ENCODE assay signal across 2 cellular contexts in the genomic region with DNA sequence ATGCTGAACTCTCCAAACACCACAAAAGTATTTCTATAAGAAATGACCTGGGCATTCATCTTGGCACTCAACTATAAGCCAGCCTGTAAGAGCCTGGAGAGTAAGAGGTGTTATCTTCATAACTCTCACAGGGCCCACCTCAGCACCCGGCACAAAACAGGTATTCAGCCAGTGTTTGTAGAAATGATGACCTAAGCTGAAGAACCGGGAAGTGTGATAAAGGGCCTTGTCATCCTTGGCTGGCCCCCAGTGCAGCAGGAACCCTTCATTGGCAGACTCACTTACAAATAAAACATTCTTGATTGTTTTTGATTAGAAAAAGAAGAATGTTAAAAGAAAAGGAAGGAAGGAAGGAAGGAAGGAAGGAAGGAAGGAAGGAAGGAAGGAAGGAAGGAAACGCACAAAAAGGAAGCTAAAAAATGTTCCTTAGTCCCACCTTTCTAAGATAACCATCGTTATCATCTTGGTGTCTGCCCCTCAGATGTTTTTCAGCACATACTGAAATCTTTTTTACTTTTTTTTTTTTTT.
A peak's percentile ranks its signal among the peaks of the same experiment; 100 is the strongest.
TF ChIP-seq lines count a peak whose summit lies in the region.

No MANE protein-coding gene starts in this region.

TF ChIP-seq in HEK293, 187 proteins besides CTCF, POLR2A, EP300 and RAD21 (continued from another document):
- 0 out of 2 replicates have a peak, but pooled peaks have one; percentile 28 for TF ChIP-seq ZNF692 (tag by site-specific recombination; IDR thresholded peaks at IDR 0.05)
- TF ChIP-seq, protein P1, sequence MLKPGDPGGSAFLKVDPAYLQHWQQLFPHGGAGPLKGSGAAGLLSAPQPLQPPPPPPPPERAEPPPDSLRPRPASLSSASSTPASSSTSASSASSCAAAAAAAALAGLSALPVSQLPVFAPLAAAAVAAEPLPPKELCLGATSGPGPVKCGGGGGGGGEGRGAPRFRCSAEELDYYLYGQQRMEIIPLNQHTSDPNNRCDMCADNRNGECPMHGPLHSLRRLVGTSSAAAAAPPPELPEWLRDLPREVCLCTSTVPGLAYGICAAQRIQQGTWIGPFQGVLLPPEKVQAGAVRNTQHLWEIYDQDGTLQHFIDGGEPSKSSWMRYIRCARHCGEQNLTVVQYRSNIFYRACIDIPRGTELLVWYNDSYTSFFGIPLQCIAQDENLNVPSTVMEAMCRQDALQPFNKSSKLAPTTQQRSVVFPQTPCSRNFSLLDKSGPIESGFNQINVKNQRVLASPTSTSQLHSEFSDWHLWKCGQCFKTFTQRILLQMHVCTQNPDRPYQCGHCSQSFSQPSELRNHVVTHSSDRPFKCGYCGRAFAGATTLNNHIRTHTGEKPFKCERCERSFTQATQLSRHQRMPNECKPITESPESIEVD (tag by site-specific recombination; IDR thresholded peaks at IDR 0.05), result no peak
- no peak for TF ChIP-seq SALL2 (tag by site-specific recombination; IDR thresholded peaks at IDR 0.05; ENCODE audit: borderline replicate concordance)

TF ChIP-seq in GM12878, 131 proteins besides CTCF, POLR2A, EP300 and RAD21:
- TF ChIP-seq IRF5 (IDR thresholded peaks at IDR 0.05; ENCODE audit: borderline replicate concordance) (no peak), CBFB (IDR thresholded peaks at IDR 0.05; ENCODE audit: low read depth) (no peak), SREBF1 (IDR thresholded peaks at IDR 0.05; ENCODE audit: low read length) (no peak), KLF5 (IDR thresholded peaks at IDR 0.05; ENCODE audit: partially characterized antibody) (no peak), ZNF622 (IDR thresholded peaks at IDR 0.05) (no peak), FOXK2 (IDR thresholded peaks at IDR 0.05) (no peak), CBX5 (IDR thresholded peaks at IDR 0.05; ENCODE audit: low read depth) (no peak), JUND (IDR thresholded peaks at IDR 0.05; ENCODE audit: low read depth, low read length) (no peak), PAX5 (IDR thresholded peaks at IDR 0.05; ENCODE audit: borderline replicate concordance, low read depth, low read length) (no peak), BCLAF1 (IDR thresholded peaks at IDR 0.05) (no peak), PBX3 (IDR thresholded peaks at IDR 0.05; ENCODE audit: insufficient replicate concordance, low read depth, low read length) (no peak), YY1 (IDR thresholded peaks at IDR 0.05; ENCODE audit: low read depth, low read length) (no peak)
- TF ChIP-seq, protein P2, sequence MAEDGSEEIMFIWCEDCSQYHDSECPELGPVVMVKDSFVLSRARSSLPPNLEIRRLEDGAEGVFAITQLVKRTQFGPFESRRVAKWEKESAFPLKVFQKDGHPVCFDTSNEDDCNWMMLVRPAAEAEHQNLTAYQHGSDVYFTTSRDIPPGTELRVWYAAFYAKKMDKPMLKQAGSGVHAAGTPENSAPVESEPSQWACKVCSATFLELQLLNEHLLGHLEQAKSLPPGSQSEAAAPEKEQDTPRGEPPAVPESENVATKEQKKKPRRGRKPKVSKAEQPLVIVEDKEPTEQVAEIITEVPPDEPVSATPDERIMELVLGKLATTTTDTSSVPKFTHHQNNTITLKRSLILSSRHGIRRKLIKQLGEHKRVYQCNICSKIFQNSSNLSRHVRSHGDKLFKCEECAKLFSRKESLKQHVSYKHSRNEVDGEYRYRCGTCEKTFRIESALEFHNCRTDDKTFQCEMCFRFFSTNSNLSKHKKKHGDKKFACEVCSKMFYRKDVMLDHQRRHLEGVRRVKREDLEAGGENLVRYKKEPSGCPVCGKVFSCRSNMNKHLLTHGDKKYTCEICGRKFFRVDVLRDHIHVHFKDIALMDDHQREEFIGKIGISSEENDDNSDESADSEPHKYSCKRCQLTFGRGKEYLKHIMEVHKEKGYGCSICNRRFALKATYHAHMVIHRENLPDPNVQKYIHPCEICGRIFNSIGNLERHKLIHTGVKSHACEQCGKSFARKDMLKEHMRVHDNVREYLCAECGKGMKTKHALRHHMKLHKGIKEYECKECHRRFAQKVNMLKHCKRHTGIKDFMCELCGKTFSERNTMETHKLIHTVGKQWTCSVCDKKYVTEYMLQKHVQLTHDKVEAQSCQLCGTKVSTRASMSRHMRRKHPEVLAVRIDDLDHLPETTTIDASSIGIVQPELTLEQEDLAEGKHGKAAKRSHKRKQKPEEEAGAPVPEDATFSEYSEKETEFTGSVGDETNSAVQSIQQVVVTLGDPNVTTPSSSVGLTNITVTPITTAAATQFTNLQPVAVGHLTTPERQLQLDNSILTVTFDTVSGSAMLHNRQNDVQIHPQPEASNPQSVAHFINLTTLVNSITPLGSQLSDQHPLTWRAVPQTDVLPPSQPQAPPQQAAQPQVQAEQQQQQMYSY (CRISPR knock-in tag; IDR thresholded peaks at IDR 0.05), result no peak
